8 cellular contexts compared by ENCODE assay signal in the genomic region with DNA sequence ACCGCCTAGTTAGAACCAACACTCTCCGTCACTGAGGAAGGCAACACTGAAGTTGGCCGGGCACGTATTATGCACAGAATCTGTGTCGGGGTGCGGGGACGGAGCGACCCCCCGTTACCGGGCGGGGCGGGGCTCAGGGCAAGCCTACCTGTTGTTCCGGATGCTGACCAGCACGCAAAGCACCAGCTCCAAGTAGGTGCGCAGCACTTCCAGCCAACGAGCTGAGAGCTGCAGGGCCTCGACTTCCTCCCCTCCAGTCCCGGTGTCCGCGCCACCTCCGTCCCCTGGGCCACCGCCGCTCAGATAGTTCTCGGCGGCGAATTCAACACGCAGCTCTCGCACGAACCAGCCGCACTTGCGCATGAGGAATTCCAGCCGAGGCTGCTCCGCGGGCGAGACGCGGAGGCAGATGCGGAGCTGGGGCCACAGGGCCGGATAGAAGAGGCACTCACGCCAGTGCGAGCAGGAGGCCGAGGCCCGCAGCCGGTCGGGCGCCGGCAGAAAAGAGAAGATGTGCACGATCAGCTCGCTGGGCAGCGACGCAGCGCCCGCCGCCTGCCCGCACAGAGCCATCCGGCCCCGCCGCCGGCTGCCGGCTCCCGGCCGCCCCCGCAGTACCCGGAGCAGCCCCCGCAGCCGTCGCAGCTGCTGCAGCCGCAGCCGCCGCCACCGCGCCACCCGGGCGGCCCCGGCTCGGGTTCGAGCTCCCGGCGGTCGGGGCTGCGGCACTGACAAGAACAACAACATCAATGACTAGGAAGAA. TPM values are rescaled to one million over a fixed set of nuclear protein-coding genes. Genes with fewer than 3 reads are reported as not detected.
DNase-seq lines count a peak whose midpoint lies in the region; ATAC-seq and TF ChIP-seq lines count a peak whose summit lies in the region.

No MANE protein-coding gene starts in this region.

- H3K27me3 ChIP-seq in suprapubic skin: no peaks in the 10 kb centered on the region

- TF ChIP-seq EP300 in suprapubic skin (IDR thresholded peaks at IDR 0.05): no peak

- no peaks in the 10 kb centered on the region for H3K9me3 Mint-ChIP-seq in activated T-cell treated with anti-CD3 and anti-CD28 coated beads, Interleukin-2, amount 50 U/mL, for 4 hours
- H3K9me3 Mint-ChIP-seq in neural crest cell: no peaks in the 10 kb centered on the region

- no peaks in the 10 kb centered on the region for H3K27me3 Mint-ChIP-seq in activated T-cell treated with anti-CD3 and anti-CD28 coated beads, Interleukin-2, amount 50 U/mL, for 4 hours (ENCODE audit: low read depth)
- no peaks in the 10 kb centered on the region for H3K27me3 Mint-ChIP-seq in neural crest cell (ENCODE audit: low read depth)

- peak; percentile 8 to 48 for TF ChIP-seq POLR2A in suprapubic skin (IDR thresholded peaks at IDR 0.05)

- DNase-seq in NCI-H524 (lab: John Stamatoyannopoulos, UW) (peak; percentile 43 to 66), NCI-H524 treated with DMSO at 0.1 percent for 48 hours (lab: John Stamatoyannopoulos, UW) (no peak), NCI-H2171 treated with DMSO at 0.1 percent for 48 hours (lab: John Stamatoyannopoulos, UW) (peak; percentile 36), fibroblast of mammary gland (ENCODE audit: low read depth) (peak; percentile 16), neural crest cell (ENCODE audit: low read depth, low spot score) (peak; percentile 25), suprapubic skin (ENCODE audit: low spot score in 2 of 2) (peak; percentile 80 to 85)
- DNase-seq in activated T-cell treated with anti-CD3 and anti-CD28 coated beads, Interleukin-2, amount 50 U/mL, for 4 hours: peak; percentile 11

- TF ChIP-seq CTCF in fibroblast of mammary gland (conservative IDR thresholded peaks at IDR 0.05; ENCODE audit: control insufficient read depth, insufficient read depth, low read depth, low read length): no peak
- TF ChIP-seq CTCF in neural crest cell (conservative IDR thresholded peaks at IDR 0.05): no peak
- TF ChIP-seq CTCF in suprapubic skin (IDR thresholded peaks at IDR 0.05): no peak

- peaks cover 49% of the 10 kb centered on the region for H3K4me1 Mint-ChIP-seq in activated T-cell treated with anti-CD3 and anti-CD28 coated beads, Interleukin-2, amount 50 U/mL, for 4 hours (ENCODE audit: low read depth)
- peaks cover 26% of the 10 kb centered on the region for H3K4me1 Mint-ChIP-seq in neural crest cell

- H3K9me3 ChIP-seq in suprapubic skin: no peaks in the 10 kb centered on the region

- H3K36me3 Mint-ChIP-seq in activated T-cell treated with anti-CD3 and anti-CD28 coated beads, Interleukin-2, amount 50 U/mL, for 4 hours (ENCODE audit: insufficient read depth): no peaks in the 10 kb centered on the region
- H3K36me3 Mint-ChIP-seq in neural crest cell (ENCODE audit: low read depth): no peaks in the 10 kb centered on the region

- H3K27ac ChIP-seq in suprapubic skin: peak overlapping the region; percentile 99

- H3K4me3 ChIP-seq in fibroblast of mammary gland (ENCODE audit: control insufficient read depth, low read depth, low read length) (peak overlapping the region; percentile 84), suprapubic skin (peak overlapping the region; percentile 97)

- H3K36me3 ChIP-seq in suprapubic skin: no peaks in the 10 kb centered on the region

- WGBS in suprapubic skin: 0% methylated on average over 8 of the region's 81 CpGs

- H3K4me3 Mint-ChIP-seq in activated T-cell treated with anti-CD3 and anti-CD28 coated beads, Interleukin-2, amount 50 U/mL, for 4 hours: peak overlapping the region; percentile 99
- peak overlapping the region; percentile 100 for H3K4me3 Mint-ChIP-seq in neural crest cell

- peak overlapping the region; percentile 100 for H3K27ac Mint-ChIP-seq in neural crest cell (ENCODE audit: unreplicated experiment)

- peaks cover 47% of the 10 kb centered on the region for H3K4me1 ChIP-seq in suprapubic skin

- ATAC-seq in HG02642 (IDR thresholded peaks at IDR 0.05; ENCODE audit: poor library complexity, unreplicated experiment): peak; percentile 21
- peak; percentile 14 to 16 for ATAC-seq in activated T-cell treated with anti-CD3 and anti-CD28 coated beads, Interleukin-2, amount 50 U/mL, for 4 hours

RNA-seq across cellular contexts. Expression of gene FBXO33, which starts 0.6 kb away (rescaled TPM):
- 10 to 100 TPM; 14.8 to 16.7 (median 16.4) TPM for total RNA-seq in activated T-cell treated with anti-CD3 and anti-CD28 coated beads, Interleukin-2, amount 50 U/mL, for 4 hours
- total RNA-seq in neural crest cell (8.6 and 8.9 TPM in 2 replicates), suprapubic skin (10 to 100 TPM; 12.4 to 23.7 (median 15.3) TPM)
